In genomic region chr6:43491750-43492661, GRCh38 we compare ENCODE assay signal across 1 cellular context.
TF ChIP-seq lines count a peak whose summit lies in the region.

No MANE protein-coding gene starts in this region.

TF ChIP-seq in H1, 55 proteins besides CTCF, POLR2A, EP300 and RAD21:
- TF ChIP-seq POLR2AphosphoS5 (IDR thresholded peaks at IDR 0.05; ENCODE audit: low read depth, low read length) (no peak), GTF2F1 (IDR thresholded peaks at IDR 0.05; ENCODE audit: borderline replicate concordance, low read depth, low read length) (no peak), HDAC6 (IDR thresholded peaks at IDR 0.05; ENCODE audit: low read depth, low read length) (no peak), SIRT6 (IDR thresholded peaks at IDR 0.05; ENCODE audit: low read length) (no peak), KDM1A (IDR thresholded peaks at IDR 0.05; ENCODE audit: borderline replicate concordance, low read length) (no peak), SP4 (IDR thresholded peaks at IDR 0.05; ENCODE audit: low read length) (no peak), TBP (IDR thresholded peaks at IDR 0.05; ENCODE audit: low read depth, low read length) (no peak), GABPA (IDR thresholded peaks at IDR 0.05; ENCODE audit: borderline replicate concordance, insufficient read depth, low read length) (no peak), SP1 (IDR thresholded peaks at IDR 0.05; ENCODE audit: low read depth, low read length) (no peak)
- TF ChIP-seq, protein P1, sequence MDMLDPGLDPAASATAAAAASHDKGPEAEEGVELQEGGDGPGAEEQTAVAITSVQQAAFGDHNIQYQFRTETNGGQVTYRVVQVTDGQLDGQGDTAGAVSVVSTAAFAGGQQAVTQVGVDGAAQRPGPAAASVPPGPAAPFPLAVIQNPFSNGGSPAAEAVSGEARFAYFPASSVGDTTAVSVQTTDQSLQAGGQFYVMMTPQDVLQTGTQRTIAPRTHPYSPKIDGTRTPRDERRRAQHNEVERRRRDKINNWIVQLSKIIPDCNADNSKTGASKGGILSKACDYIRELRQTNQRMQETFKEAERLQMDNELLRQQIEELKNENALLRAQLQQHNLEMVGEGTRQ (IDR thresholded peaks at IDR 0.05; ENCODE audit: low read length), result no peak
TF ChIP-seq in H1: peak in this region for 0.
